ENCODE assay signal across 12 cellular contexts in the genomic region with DNA sequence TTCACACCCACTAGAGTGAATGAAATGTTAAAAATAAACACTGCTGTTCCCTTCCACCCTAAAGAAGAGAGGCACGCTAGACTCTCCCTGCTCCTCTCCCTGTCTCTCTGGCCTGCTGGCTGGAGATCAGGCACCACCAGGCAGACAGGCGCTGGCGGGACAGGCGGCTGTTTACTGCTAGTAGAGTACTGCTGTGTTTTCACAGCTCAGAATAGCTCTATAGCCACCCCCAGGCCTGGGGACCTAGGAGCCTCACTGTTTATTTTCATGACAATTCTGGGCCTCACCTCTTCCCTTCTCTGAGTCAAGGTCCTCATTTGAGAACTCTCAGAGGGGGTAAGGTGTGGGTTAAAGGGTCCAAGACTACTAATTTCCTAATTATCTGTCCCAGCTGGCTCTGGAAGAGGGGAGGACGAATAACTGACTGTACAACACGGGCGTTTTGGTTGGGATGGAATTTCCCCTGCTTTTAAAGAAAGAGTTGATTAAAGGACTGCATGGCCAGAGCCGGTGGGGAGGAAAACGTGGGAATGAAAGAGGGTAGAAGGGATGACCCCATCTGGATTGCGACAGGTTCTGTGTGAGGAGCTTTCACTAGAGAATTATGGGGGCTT. TPM values are rescaled to one million over a fixed set of nuclear protein-coding genes. Genes with fewer than 3 reads are reported as not detected.
DNase-seq lines count a peak whose midpoint lies in the region; ATAC-seq and TF ChIP-seq lines count a peak whose summit lies in the region.
"Had no signal": no experiment of that assay in that cellular context is flagged by ENCODE, and none has a peak within 500 bp of the region (broad histone marks: within the 10 kb centered on the region; RNA-seq: fewer than 3 reads in every experiment).

No MANE protein-coding gene starts in this region.

- DNase-seq in MG63 (peak; percentile 47), mesendoderm (peak; percentile 28), suprapubic skin (ENCODE audit: low spot score in 2 of 2) (no peak), NK-92 (lab: John Stamatoyannopoulos, UW; ENCODE audit: unreplicated experiment) (no peak), NCI-H2196 (lab: John Stamatoyannopoulos, UW; ENCODE audit: unreplicated experiment) (no peak)
- DNase-seq: cerebellar nuclear complex, KBM-7 had no signal

- H3K18ac ChIP-seq in mesendoderm (ENCODE audit: low read length) = no peak overlapping the region

- H3K27me3 ChIP-seq in MG63 (no peaks in the 10 kb centered on the region), esophagus (ENCODE audit: control insufficient read depth in 1 of 2, insufficient read depth in 2 of 2, low read length in 2 of 2) (no peaks in the 10 kb centered on the region), mesendoderm (ENCODE audit: insufficient read depth, low read length, poor library complexity) (no peaks in the 10 kb centered on the region), suprapubic skin (no peaks in the 10 kb centered on the region)

- H3K79me2 ChIP-seq in mesendoderm (ENCODE audit: control insufficient read depth, insufficient read depth, low read length) = no peaks in the 10 kb centered on the region

- no peak overlapping the region for H3K4me2 ChIP-seq in mesendoderm (ENCODE audit: low read length)

- ATAC-seq in HG03469 (IDR thresholded peaks at IDR 0.05; ENCODE audit: unreplicated experiment) (no peak), HG03175 (IDR thresholded peaks at IDR 0.05; ENCODE audit: unreplicated experiment) (no peak)

- no peak overlapping the region for H2BK15ac ChIP-seq in mesendoderm (replicated peaks; ENCODE audit: low read depth)

- TF ChIP-seq POLR2A in suprapubic skin (IDR thresholded peaks at IDR 0.05) = no peak

- no peak overlapping the region for H3K56ac ChIP-seq in mesendoderm (ENCODE audit: low read length)

- no peak overlapping the region for H3K23ac ChIP-seq in mesendoderm (ENCODE audit: low read length)

- H2BK120ac ChIP-seq in mesendoderm (ENCODE audit: low read depth, low read length) = no peak overlapping the region

- TF ChIP-seq CTCF in suprapubic skin (IDR thresholded peaks at IDR 0.05) = no peak

- no peak overlapping the region for H3K9ac ChIP-seq in mesendoderm (ENCODE audit: low read length)

- H2AK5ac ChIP-seq in mesendoderm (ENCODE audit: low read length) = no peak overlapping the region

- H3K27ac ChIP-seq in esophagus (ENCODE audit: low read depth in 2 of 2, low read length in 1 of 2) (peak overlapping the region; percentile 54 to 64), mesendoderm (ENCODE audit: low read depth, low read length) (no peak overlapping the region), suprapubic skin (peak overlapping the region; percentile 15)

- WGBS in esophagus, 2 donors = 52 to 56% methylated on average over 10 of the region's 10 CpGs
- no CpG with 5 or more reads among the region's 10 CpGs for WGBS in mesendoderm (ENCODE audit: extremely low coverage, insufficient coverage, low lambda C conversion rate)
- WGBS in suprapubic skin = 51% methylated on average over 10 of the region's 10 CpGs

- no peak overlapping the region for H2BK5ac ChIP-seq in mesendoderm (ENCODE audit: low read length)

- H3K4ac ChIP-seq in mesendoderm (ENCODE audit: low read depth, low read length) = no peak overlapping the region

- H3K36me3 ChIP-seq in MG63 (no peaks in the 10 kb centered on the region), esophagus (ENCODE audit: control insufficient read depth in 2 of 2, insufficient read depth in 2 of 2, low read length in 1 of 2) (no peaks in the 10 kb centered on the region), mesendoderm (ENCODE audit: control insufficient read depth, insufficient read depth, low read length) (no peaks in the 10 kb centered on the region), suprapubic skin (no peaks in the 10 kb centered on the region)

- TF ChIP-seq EP300 in suprapubic skin (IDR thresholded peaks at IDR 0.05) = no peak

- H3K4me1 ChIP-seq in esophagus (ENCODE audit: control insufficient read depth in 2 of 2, insufficient read depth in 2 of 2, low read length in 1 of 2) (no peaks in the 10 kb centered on the region), mesendoderm (ENCODE audit: control insufficient read depth, low read depth, low read length) (no peaks in the 10 kb centered on the region), suprapubic skin (peaks cover 16% of the 10 kb centered on the region)

- H3K4me3 ChIP-seq in MG63 (no peak overlapping the region), esophagus (ENCODE audit: low read depth in 1 of 2, low read length in 2 of 2) (no peak overlapping the region), mesendoderm (ENCODE audit: low read length) (no peak overlapping the region), suprapubic skin (no peak overlapping the region)

- no peak overlapping the region for H4K8ac ChIP-seq in mesendoderm (ENCODE audit: low read depth, low read length)

- H4K5ac ChIP-seq in mesendoderm (ENCODE audit: low read length) = no peak overlapping the region

- H3K9me3 ChIP-seq in MG63 (no peaks in the 10 kb centered on the region), esophagus (ENCODE audit: control insufficient read depth in 2 of 2, insufficient read depth in 1 of 2, low read depth in 1 of 2, low read length in 1 of 2) (no peaks in the 10 kb centered on the region), suprapubic skin (no peaks in the 10 kb centered on the region)

- H3K79me1 ChIP-seq in mesendoderm (ENCODE audit: low read length) = no peaks in the 10 kb centered on the region

RNA-seq across cellular contexts. Expression of a gene that starts 9.0 kb away (rescaled TPM):
- total RNA-seq in MG63 (2014; rRNA removed; shearing (Covaris generic); ENCODE audit: low replicate concordance) = not detected in 2 replicates
- not detected for polyA plus RNA-seq in esophagus
- not detected for polyA plus RNA-seq in mesendoderm (2013, experiment 1 of 2)
- polyA plus RNA-seq in mesendoderm (2013, experiment 2 of 2) = not detected
- total RNA-seq in suprapubic skin = not detected
- total RNA-seq: kidney epithelial cell, RPMI7951 had no signal

RNA-seq across cellular contexts. Expression of a gene that starts 40.6 kb away (rescaled TPM):
- total RNA-seq in MG63 (2014; rRNA removed; shearing (Covaris generic); ENCODE audit: low replicate concordance) = 0.10 and 0.86 TPM in 2 replicates
- 10 to 100 TPM in 1 of 2 donors, 1 to 10 TPM in 1; 9.7 to 25.3 TPM for polyA plus RNA-seq in esophagus
- 0.56 TPM for polyA plus RNA-seq in mesendoderm (2013, experiment 1 of 2)
- polyA plus RNA-seq in mesendoderm (2013, experiment 2 of 2) = 0.66 TPM
- 10 to 100 TPM in 2 of 4 donors, 1 to 10 TPM in 2; 7.6 to 12.7 (median 11.0) TPM for total RNA-seq in suprapubic skin
- total RNA-seq: RPMI7951 had no signal

RNA-seq across cellular contexts. Expression of a gene that starts 47.3 kb away (rescaled TPM):
- total RNA-seq in MG63 (2014; rRNA removed; shearing (Covaris generic); ENCODE audit: low replicate concordance) = 0.36 TPM in 1 of 2 replicates, not detected in the other
- under 1 TPM; 0.24 to 0.86 TPM for polyA plus RNA-seq in esophagus
- 1.0 TPM for polyA plus RNA-seq in mesendoderm (2013, experiment 1 of 2)
- 1.0 TPM for polyA plus RNA-seq in mesendoderm (2013, experiment 2 of 2)
- total RNA-seq in suprapubic skin = 1 to 10 TPM in 3 of 4 donors, under 1 TPM in 1; 0.64 to 5.5 (median 2.1) TPM

RNA-seq across cellular contexts. Expression of a gene that starts 58.4 kb away (rescaled TPM):
- total RNA-seq in MG63 (2014; rRNA removed; shearing (Covaris generic); ENCODE audit: low replicate concordance) = 72.7 and 82.0 TPM in 2 replicates
- 10 to 100 TPM; 24.8 to 69.3 TPM for polyA plus RNA-seq in esophagus
- 276 TPM for polyA plus RNA-seq in mesendoderm (2013, experiment 1 of 2)
- 278 TPM for polyA plus RNA-seq in mesendoderm (2013, experiment 2 of 2)
- total RNA-seq in suprapubic skin = 100 to 1,000 TPM in 1 of 4 donors, 10 to 100 TPM in 3; 47.0 to 106 (median 82.8) TPM

Comparison
In these comparisons a context has a peak if more than half of its experiments do, and no peak if none do; other contexts are left out.
1. DNase-seq: peak in MG63 (single experiment) and mesendoderm (single experiment); none in suprapubic skin (0 of 2), NK-92 (single experiment) and NCI-H2196 (single experiment).